ENCODE assay signal across 1 cellular context in genomic region chr2:20599001-20599600, GRCh38.
TF ChIP-seq lines count a peak whose summit lies in the region.

No MANE protein-coding gene starts in this region.

TF ChIP-seq in A549, 52 proteins besides CTCF, POLR2A, EP300 and RAD21 (continued from another document):
- no peak for TF ChIP-seq MAX (IDR thresholded peaks at IDR 0.05)
- TF ChIP-seq TFCP2L1 (CRISPR knock-in tag; IDR thresholded peaks at IDR 0.05): no peak
TF ChIP-seq in A549: peak in this region for 0.
